Comparison of ENCODE assay signal across 1 cellular context in the genomic region with DNA sequence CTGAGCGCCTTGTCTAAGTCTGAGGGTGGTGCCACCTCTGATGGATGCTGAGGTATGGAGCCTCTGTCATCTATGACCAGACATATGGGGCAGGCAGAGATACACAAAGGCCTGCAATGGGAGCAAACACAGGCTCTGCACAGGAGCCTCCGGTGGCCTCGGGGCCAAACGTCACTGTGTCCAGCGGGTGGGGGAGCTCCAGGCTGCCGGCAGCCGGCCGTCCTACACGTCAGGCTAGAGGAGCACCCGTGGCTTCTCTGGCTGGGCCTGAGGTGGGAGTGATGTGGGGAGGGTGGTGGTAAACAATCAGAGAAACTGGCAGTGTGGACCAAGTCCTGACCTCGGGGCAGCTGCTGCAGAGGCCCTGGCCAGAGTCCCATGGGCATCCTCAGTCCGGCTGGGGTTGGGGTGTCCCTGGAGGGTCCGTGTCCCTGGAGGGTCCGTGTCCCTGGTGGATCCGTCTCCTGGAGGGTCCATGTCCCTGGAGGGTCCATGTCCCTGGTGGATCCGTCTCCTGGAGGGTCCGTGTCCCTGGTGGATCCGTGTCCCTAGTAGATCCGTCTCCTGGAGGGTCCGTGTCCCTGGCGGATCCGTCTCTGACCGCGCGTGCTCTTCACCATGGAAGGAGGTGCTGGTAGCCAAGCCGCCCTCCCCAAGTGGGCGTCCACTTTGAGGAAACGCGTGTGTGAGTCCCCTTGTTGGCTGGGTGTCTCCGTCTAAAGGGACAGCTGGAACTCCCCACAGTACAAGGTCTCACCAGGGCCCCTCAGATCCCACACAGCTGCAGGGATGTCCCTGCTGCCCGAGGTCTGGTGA.
TF ChIP-seq lines count a peak whose summit lies in the region.

No MANE protein-coding gene starts in this region.

TF ChIP-seq in HepG2, 621 proteins besides CTCF, POLR2A, EP300 and RAD21 (continued from another document):
- TF ChIP-seq, protein P1, sequence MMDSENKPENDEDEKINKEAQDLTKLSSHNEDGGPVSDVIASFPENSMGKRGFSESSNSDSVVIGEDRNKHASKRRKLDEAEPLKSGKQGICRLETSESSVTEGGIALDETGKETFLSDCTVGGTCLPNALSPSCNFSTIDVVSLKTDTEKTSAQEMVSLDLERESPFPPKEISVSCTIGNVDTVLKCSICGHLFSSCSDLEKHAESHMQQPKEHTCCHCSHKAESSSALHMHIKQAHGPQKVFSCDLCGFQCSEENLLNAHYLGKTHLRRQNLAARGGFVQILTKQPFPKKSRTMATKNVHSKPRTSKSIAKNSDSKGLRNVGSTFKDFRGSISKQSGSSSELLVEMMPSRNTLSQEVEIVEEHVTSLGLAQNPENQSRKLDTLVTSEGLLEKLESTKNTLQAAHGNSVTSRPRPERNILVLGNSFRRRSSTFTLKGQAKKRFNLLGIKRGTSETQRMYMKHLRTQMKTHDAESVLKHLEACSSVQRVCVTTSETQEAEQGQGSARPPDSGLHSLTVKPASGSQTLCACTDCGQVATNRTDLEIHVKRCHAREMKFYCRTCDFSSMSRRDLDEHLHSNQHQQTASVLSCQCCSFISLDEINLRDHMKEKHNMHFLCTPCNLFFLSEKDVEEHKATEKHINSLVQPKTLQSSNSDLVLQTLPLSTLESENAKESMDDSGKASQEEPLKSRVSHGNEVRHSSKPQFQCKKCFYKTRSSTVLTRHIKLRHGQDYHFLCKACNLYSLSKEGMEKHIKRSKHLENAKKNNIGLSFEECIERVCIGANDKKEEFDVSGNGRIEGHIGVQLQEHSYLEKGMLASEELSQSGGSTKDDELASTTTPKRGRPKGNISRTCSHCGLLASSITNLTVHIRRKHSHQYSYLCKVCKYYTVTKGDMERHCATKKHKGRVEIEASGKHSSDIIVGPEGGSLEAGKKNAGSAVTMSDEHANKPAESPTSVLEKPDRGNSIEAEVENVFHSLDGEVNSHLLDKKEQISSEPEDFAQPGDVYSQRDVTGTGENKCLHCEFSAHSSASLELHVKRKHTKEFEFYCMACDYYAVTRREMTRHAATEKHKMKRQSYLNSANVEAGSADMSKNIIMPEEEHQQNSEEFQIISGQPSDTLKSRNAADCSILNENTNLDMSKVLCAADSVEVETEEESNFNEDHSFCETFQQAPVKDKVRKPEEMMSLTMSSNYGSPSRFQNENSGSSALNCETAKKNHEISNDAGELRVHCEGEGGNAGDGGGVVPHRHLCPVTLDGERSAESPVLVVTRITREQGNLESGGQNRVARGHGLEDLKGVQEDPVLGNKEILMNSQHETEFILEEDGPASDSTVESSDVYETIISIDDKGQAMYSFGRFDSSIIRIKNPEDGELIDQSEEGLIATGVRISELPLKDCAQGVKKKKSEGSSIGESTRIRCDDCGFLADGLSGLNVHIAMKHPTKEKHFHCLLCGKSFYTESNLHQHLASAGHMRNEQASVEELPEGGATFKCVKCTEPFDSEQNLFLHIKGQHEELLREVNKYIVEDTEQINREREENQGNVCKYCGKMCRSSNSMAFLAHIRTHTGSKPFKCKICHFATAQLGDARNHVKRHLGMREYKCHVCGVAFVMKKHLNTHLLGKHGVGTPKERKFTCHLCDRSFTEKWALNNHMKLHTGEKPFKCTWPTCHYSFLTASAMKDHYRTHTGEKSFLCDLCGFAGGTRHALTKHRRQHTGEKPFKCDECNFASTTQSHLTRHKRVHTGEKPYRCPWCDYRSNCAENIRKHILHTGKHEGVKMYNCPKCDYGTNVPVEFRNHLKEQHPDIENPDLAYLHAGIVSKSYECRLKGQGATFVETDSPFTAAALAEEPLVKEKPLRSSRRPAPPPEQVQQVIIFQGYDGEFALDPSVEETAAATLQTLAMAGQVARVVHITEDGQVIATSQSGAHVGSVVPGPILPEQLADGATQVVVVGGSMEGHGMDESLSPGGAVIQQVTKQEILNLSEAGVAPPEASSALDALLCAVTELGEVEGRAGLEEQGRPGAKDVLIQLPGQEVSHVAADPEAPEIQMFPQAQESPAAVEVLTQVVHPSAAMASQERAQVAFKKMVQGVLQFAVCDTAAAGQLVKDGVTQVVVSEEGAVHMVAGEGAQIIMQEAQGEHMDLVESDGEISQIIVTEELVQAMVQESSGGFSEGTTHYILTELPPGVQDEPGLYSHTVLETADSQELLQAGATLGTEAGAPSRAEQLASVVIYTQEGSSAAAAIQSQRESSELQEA (CRISPR knock-in tag; IDR thresholded peaks at IDR 0.05; ENCODE audit: not compliant biosample characterization), result no peak
- TF ChIP-seq SUZ12 (IDR thresholded peaks at IDR 0.05; ENCODE audit: low read depth, low read length) (no peak), ZNF282 (IDR thresholded peaks at IDR 0.05; ENCODE audit: partially characterized antibody) (no peak), ZNF232 (CRISPR knock-in tag; IDR thresholded peaks at IDR 0.05; ENCODE audit: borderline replicate concordance) (no peak), TEAD2 (CRISPR knock-in tag; IDR thresholded peaks at IDR 0.05) (no peak), REPIN1 (CRISPR knock-in tag; IDR thresholded peaks at IDR 0.05; ENCODE audit: borderline replicate concordance, low read depth) (no peak), PREB (CRISPR knock-in tag; IDR thresholded peaks at IDR 0.05) (no peak), PAWR (CRISPR knock-in tag; IDR thresholded peaks at IDR 0.05; ENCODE audit: borderline replicate concordance) (no peak)
- TF ChIP-seq, protein P2, sequence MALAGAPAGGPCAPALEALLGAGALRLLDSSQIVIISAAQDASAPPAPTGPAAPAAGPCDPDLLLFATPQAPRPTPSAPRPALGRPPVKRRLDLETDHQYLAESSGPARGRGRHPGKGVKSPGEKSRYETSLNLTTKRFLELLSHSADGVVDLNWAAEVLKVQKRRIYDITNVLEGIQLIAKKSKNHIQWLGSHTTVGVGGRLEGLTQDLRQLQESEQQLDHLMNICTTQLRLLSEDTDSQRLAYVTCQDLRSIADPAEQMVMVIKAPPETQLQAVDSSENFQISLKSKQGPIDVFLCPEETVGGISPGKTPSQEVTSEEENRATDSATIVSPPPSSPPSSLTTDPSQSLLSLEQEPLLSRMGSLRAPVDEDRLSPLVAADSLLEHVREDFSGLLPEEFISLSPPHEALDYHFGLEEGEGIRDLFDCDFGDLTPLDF (CRISPR knock-in tag; IDR thresholded peaks at IDR 0.05), result no peak
